ENCODE assay signal across 23 cellular contexts in the genomic region with DNA sequence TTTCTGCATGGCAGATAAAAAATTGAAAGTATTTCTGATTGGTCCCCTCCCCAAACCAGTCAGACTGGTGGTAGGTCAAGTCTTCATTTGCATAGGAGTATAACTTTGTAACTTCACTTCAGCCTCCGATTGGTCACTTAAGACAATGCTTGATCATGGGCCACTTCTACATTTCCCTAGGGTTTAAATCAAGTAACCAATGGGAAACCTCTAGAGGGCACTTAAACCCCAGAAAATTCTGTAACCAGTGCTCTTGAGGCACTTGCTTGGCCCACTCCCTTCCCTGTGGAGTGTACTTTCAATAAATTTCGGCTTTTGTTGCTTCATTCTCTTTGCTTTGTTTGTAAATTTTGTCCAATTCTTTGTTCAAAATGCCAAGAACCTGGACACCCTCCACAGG.
"Had no signal": no experiment of that assay in that cellular context is flagged by ENCODE, and none has a peak within 500 bp of the region (broad histone marks: within the 10 kb centered on the region; RNA-seq: fewer than 3 reads in every experiment).

No MANE protein-coding gene starts in this region.

- H3K4me2 ChIP-seq: hepatocyte had no signal

- H3K4me3 ChIP-seq: hepatocyte, left ventricle myocardium inferior, ovary, psoas muscle, right atrium auricular region, spleen, thoracic aorta, vagina had no signal

- H3K9me3 ChIP-seq: left ventricle myocardium inferior, ovary, psoas muscle, right atrium auricular region, spleen, thoracic aorta, vagina had no signal

- ATAC-seq: activated T-cell treated with anti-CD3 and anti-CD28 coated beads, Interleukin-2, amount 50 U/mL, for 4 hours; esophagus mucosa; natural killer cell; psoas muscle had no signal

- H3K27ac ChIP-seq: hepatocyte, left ventricle myocardium inferior, ovary, psoas muscle, right atrium auricular region, spleen, thoracic aorta, vagina had no signal

- H3K4me3 Mint-ChIP-seq: activated naive CD8-positive, alpha-beta T cell treated with anti-CD3 and anti-CD28 coated beads for 36 hours; activated T-cell treated with anti-CD3 and anti-CD28 coated beads, Interleukin-2, amount 50 U/mL, for 4 hours; natural killer cell; type B pancreatic cell had no signal

- H3K4me1 ChIP-seq: left ventricle myocardium inferior, psoas muscle, right atrium auricular region, spleen, vagina had no signal

- H3K79me2 ChIP-seq: hepatocyte had no signal

- H3K9me3 Mint-ChIP-seq: activated naive CD8-positive, alpha-beta T cell treated with anti-CD3 and anti-CD28 coated beads for 36 hours; activated T-cell treated with anti-CD3 and anti-CD28 coated beads, Interleukin-2, amount 50 U/mL, for 4 hours; activated T-helper 2 cell treated with anti-CD3 and anti-CD28 coated beads, Interferon-gamma antibody, Interleukin-2, Interleukin-4, amounts not matched to agents 10 μg/mL and 5 μg/mL and 100 μg/mL, durations not matched to agents 14 hours and 24 hours and 36 hours; type B pancreatic cell had no signal

- H3K4me1 Mint-ChIP-seq: activated naive CD8-positive, alpha-beta T cell treated with anti-CD3 and anti-CD28 coated beads for 36 hours; natural killer cell had no signal

- DNase-seq: activated CD4-positive, alpha-beta T cell treated with anti-CD3 and anti-CD28 coated beads, Interleukin-2, amount 50 U/mL, for 4 hours; activated CD8-positive, alpha-beta memory T cell treated with anti-CD3 and anti-CD28 coated beads, Interleukin-2, amount 50 U/mL, for 48 hours; activated naive CD4-positive, alpha-beta T cell; activated naive CD8-positive, alpha-beta T cell treated with anti-CD3 and anti-CD28 coated beads for 36 hours; activated T-cell treated with anti-CD3 and anti-CD28 coated beads, Interleukin-2, amount 50 U/mL, for 4 hours; central memory CD4-positive, alpha-beta T cell; effector memory CD4-positive, alpha-beta T cell; glutamatergic neuron; left ventricle myocardium inferior; midbrain; natural killer cell; ovary; psoas muscle; spleen; stimulated activated CD4-positive, alpha-beta T cell treated with anti-CD3 and anti-CD28 coated beads, Interleukin-4, amount 100 ng/mL, for 1 hour; stimulated activated naive CD4-positive, alpha-beta T cell had no signal

- H3K27me3 ChIP-seq: hepatocyte, ovary, right atrium auricular region, spleen, vagina had no signal

- H2AFZ ChIP-seq: hepatocyte had no signal

- H3K36me3 ChIP-seq: left ventricle myocardium inferior, ovary, right atrium auricular region, spleen, thoracic aorta, vagina had no signal

- H3K27ac Mint-ChIP-seq: activated naive CD8-positive, alpha-beta T cell treated with anti-CD3 and anti-CD28 coated beads for 36 hours; activated T-helper 2 cell treated with anti-CD3 and anti-CD28 coated beads, Interferon-gamma antibody, Interleukin-2, Interleukin-4, amounts not matched to agents 10 μg/mL and 5 μg/mL and 100 μg/mL, durations not matched to agents 14 hours and 24 hours and 36 hours; natural killer cell; type B pancreatic cell had no signal

- H3K36me3 Mint-ChIP-seq: activated naive CD8-positive, alpha-beta T cell treated with anti-CD3 and anti-CD28 coated beads for 36 hours; natural killer cell; type B pancreatic cell had no signal
